ENCODE assay signal across 29 cellular contexts in genomic region chr7:55161154-55161687, GRCh38.
"Had no signal": no experiment of that assay in that cellular context is flagged by ENCODE, and none has a peak within 500 bp of the region (broad histone marks: within the 10 kb centered on the region; RNA-seq: fewer than 3 reads in every experiment).

No MANE protein-coding gene starts in this region.

- DNase-seq: activated B cell treated with CpG ODN at 0.5 μM for 24 hours; activated CD4-positive, alpha-beta T cell treated with anti-CD3 and anti-CD28 coated beads, Interleukin-2, amount 50 U/mL, for 1 hour; activated CD8-positive, alpha-beta T cell treated with anti-CD3 and anti-CD28 coated beads for 36 hours; activated naive CD4-positive, alpha-beta T cell; activated T-cell treated with anti-CD3 and anti-CD28 coated beads, Interleukin-2, amount 50 U/mL, for 4 hours; anterior cingulate cortex; body of pancreas; cerebellar nuclear complex; effector memory CD8-positive, alpha-beta T cell; foreskin melanocyte; left ventricle myocardium superior; mammary epithelial cell; naive B cell; nephron progenitor cell; ovary; stimulated activated CD4-positive, alpha-beta T cell treated with anti-CD3 and anti-CD28 coated beads, Interleukin-4, amount 100 ng/mL, for 24 hours; stimulated activated naive B cell treated with anti-CD40 and anti-IgM and Interleukin-4, amounts not matched to agents 10 μg/mL and 1 μg/mL and 100 μg/mL, for 72 hours; stomach; T-cell had no signal

- H3K4me3 ChIP-seq: body of pancreas, cardiac muscle cell, coronary artery, ovary, skin epidermis, stomach, tibial nerve had no signal

- H3K36me3 Mint-ChIP-seq: activated naive CD8-positive, alpha-beta T cell; stimulated activated naive B cell treated with anti-CD40 and anti-IgM and Interleukin-4, amounts not matched to agents 10 μg/mL and 1 μg/mL and 100 μg/mL, for 72 hours; T-cell had no signal

- H3K4me1 Mint-ChIP-seq: activated B cell treated with CpG ODN at 0.5 μM for 24 hours; naive B cell; stimulated activated naive B cell treated with anti-CD40 and anti-IgM and Interleukin-4, amounts not matched to agents 10 μg/mL and 1 μg/mL and 100 μg/mL, for 72 hours had no signal

- H3K4me3 Mint-ChIP-seq: activated B cell treated with CpG ODN at 0.5 μM for 24 hours; activated CD8-positive, alpha-beta T cell treated with anti-CD3 and anti-CD28 coated beads for 36 hours; activated naive CD8-positive, alpha-beta T cell; activated T-cell treated with anti-CD3 and anti-CD28 coated beads, Interleukin-2, amount 50 U/mL, for 4 hours; activated T-helper 17 cell treated with anti-CD3 and anti-CD28 coated beads, Interleukin-2, amount 50 U/mL, for 72 hours; effector memory CD8-positive, alpha-beta T cell; mesothelial cell of epicardium; naive B cell; nephron progenitor cell; stimulated activated naive B cell treated with anti-CD40 and anti-IgM and Interleukin-4, amounts not matched to agents 10 μg/mL and 1 μg/mL and 100 μg/mL, for 72 hours; T-cell had no signal

- H3K4me1 ChIP-seq: body of pancreas, stomach had no signal

- H3K36me3 ChIP-seq: cardiac muscle cell, neutrophil, ovary had no signal

- H3K27me3 ChIP-seq: body of pancreas, cardiac muscle cell, ovary, stomach, tibial nerve had no signal

- H3K9me3 ChIP-seq: body of pancreas, neutrophil, ovary, stomach, tibial nerve had no signal

- ATAC-seq: activated CD8-positive, alpha-beta T cell treated with anti-CD3 and anti-CD28 coated beads for 36 hours; activated T-cell treated with anti-CD3 and anti-CD28 coated beads, Interleukin-2, amount 50 U/mL, for 4 hours; activated T-helper 17 cell treated with anti-CD3 and anti-CD28 coated beads, Interleukin-2, amount 50 U/mL, for 72 hours; body of pancreas; effector memory CD8-positive, alpha-beta T cell; left ventricle myocardium superior; sciatic nerve; stimulated activated naive B cell treated with anti-CD40 and anti-IgM and Interleukin-4, amounts not matched to agents 10 μg/mL and 1 μg/mL and 100 μg/mL, for 72 hours; T-cell had no signal

- H3K9me3 Mint-ChIP-seq: activated B cell treated with CpG ODN at 0.5 μM for 24 hours; activated CD8-positive, alpha-beta T cell treated with anti-CD3 and anti-CD28 coated beads for 36 hours; nephron progenitor cell had no signal

- H3K27ac Mint-ChIP-seq: activated B cell treated with CpG ODN at 0.5 μM for 24 hours; activated CD8-positive, alpha-beta T cell treated with anti-CD3 and anti-CD28 coated beads for 36 hours; activated naive CD8-positive, alpha-beta T cell; activated T-helper 17 cell treated with anti-CD3 and anti-CD28 coated beads, Interleukin-2, amount 50 U/mL, for 72 hours; effector memory CD8-positive, alpha-beta T cell; mesothelial cell of epicardium; naive B cell; nephron progenitor cell; progenitor cell of endocrine pancreas; stimulated activated naive B cell treated with anti-CD40 and anti-IgM and Interleukin-4, amounts not matched to agents 10 μg/mL and 1 μg/mL and 100 μg/mL, for 72 hours; T-cell had no signal

- H3K27me3 Mint-ChIP-seq: activated B cell treated with CpG ODN at 0.5 μM for 24 hours, progenitor cell of endocrine pancreas had no signal

- H3K27ac ChIP-seq: body of pancreas, cardiac muscle cell, coronary artery, neutrophil, ovary, skin epidermis, stomach, tibial nerve had no signal
